In genomic region chr13:105904034-105904742, GRCh38 we compare ENCODE assay signal across 27 cellular contexts.
A peak's percentile ranks its signal among the peaks of the same experiment; 100 is the strongest.
DNase-seq lines count a peak whose midpoint lies in the region; ATAC-seq, FAIRE-seq and TF ChIP-seq lines count a peak whose summit lies in the region.
"Had no signal": no experiment of that assay in that cellular context is flagged by ENCODE, and none has a peak within 500 bp of the region (broad histone marks: within the 10 kb centered on the region; RNA-seq: fewer than 3 reads in every experiment).

No MANE protein-coding gene starts in this region.

- H3K36me3 Mint-ChIP-seq in progenitor cell of endocrine pancreas (ENCODE audit: insufficient read depth) = no peaks in the 10 kb centered on the region
- H3K36me3 Mint-ChIP-seq in activated T-cell treated with anti-CD3 and anti-CD28 coated beads, Interleukin-2, amount 50 U/mL, for 24 hours (ENCODE audit: low read depth) = no peaks in the 10 kb centered on the region
- H3K36me3 Mint-ChIP-seq: CD4-positive, alpha-beta memory T cell had no signal

- H3K4me1 Mint-ChIP-seq in progenitor cell of endocrine pancreas (ENCODE audit: low read depth) = peaks cover 4% of the 10 kb centered on the region
- peaks cover 14% of the 10 kb centered on the region for H3K4me1 Mint-ChIP-seq in activated T-cell treated with anti-CD3 and anti-CD28 coated beads, Interleukin-2, amount 50 U/mL, for 24 hours (ENCODE audit: low read depth)

- no peaks in the 10 kb centered on the region for H3K9me3 ChIP-seq in keratinocyte (ENCODE audit: control insufficient read depth, low read depth, low read length)
- H3K9me3 ChIP-seq: A549; BLaER1 treated with 17β-estradiol and CSF1 and Interleukin-3, amounts not matched to agents 10 nM and 100 nM; Peyer's patch had no signal

- no peaks in the 10 kb centered on the region for H4K20me1 ChIP-seq in keratinocyte (ENCODE audit: control insufficient read depth, extremely low read depth, insufficient read depth, low read length)

- H3K27ac ChIP-seq in VCaP = peak overlapping the region; percentile 76
- no peak overlapping the region for H3K27ac ChIP-seq in keratinocyte (ENCODE audit: control insufficient read depth, insufficient read depth, low read length)
- H3K27ac ChIP-seq: A549; BLaER1 treated with 17β-estradiol and CSF1 and Interleukin-3, amounts not matched to agents 10 nM and 100 nM; KMS-11; Peyer's patch had no signal

- TF ChIP-seq POLR2A in H54 (IDR thresholded peaks at IDR 0.05; ENCODE audit: low read depth, low read length) = no peak

- DNase-seq in H54 (ENCODE audit: insufficient read length, low spot score) (no peak), keratinocyte (ENCODE audit: low read depth, low spot score) (no peak), progenitor cell of endocrine pancreas (ENCODE audit: low spot score, unreplicated experiment) (no peak), activated T-cell treated with anti-CD3 and anti-CD28 coated beads for 4 hours (no peak), ecto neural progenitor cell (ENCODE audit: low spot score) (no peak)
- DNase-seq in activated T-cell treated with anti-CD3 and anti-CD28 coated beads, Interleukin-2, amount 50 U/mL, for 24 hours = no peak
- DNase-seq: AML-193; CD4-positive, alpha-beta memory T cell; COR-L47; DMS53; GDM1; GOT3; HCEC 1CT; NCI-H1092; NCI-H1436; NCI-H187 treated with DMSO at 0.1 percent for 48 hours; NCI-H2171 treated with DMSO at 0.1 percent for 48 hours; NCI-H524; Peyer's patch; SHP77 treated with DMSO at 0.1 percent for 48 hours had no signal

- H3K9me1 ChIP-seq in keratinocyte (ENCODE audit: control insufficient read depth, extremely low read depth, insufficient read depth, low read length) = no peaks in the 10 kb centered on the region

- H3K4me1 ChIP-seq in keratinocyte (ENCODE audit: control insufficient read depth, extremely low read depth, insufficient read depth, low read length) = no peaks in the 10 kb centered on the region
- H3K4me1 ChIP-seq: A549, Peyer's patch had no signal

- no peaks in the 10 kb centered on the region for H3K9me3 Mint-ChIP-seq in progenitor cell of endocrine pancreas (ENCODE audit: low read depth)
- no peaks in the 10 kb centered on the region for H3K9me3 Mint-ChIP-seq in activated T-cell treated with anti-CD3 and anti-CD28 coated beads, Interleukin-2, amount 50 U/mL, for 24 hours
- H3K9me3 Mint-ChIP-seq: CD4-positive, alpha-beta memory T cell had no signal

- H3K4me2 ChIP-seq in keratinocyte (ENCODE audit: control insufficient read depth, extremely low read depth, insufficient read depth, low read depth, low read length) = no peak overlapping the region
- H3K4me2 ChIP-seq: A549; BLaER1 treated with 17β-estradiol and CSF1 and Interleukin-3, amounts not matched to agents 10 nM and 100 nM; KMS-11 had no signal

- peak overlapping the region; percentile 41 for H2AFZ ChIP-seq in keratinocyte (ENCODE audit: control insufficient read depth, low read length)

- no peaks in the 10 kb centered on the region for H3K79me2 ChIP-seq in keratinocyte (ENCODE audit: control insufficient read depth, insufficient read depth, low read length)

- H3K36me3 ChIP-seq in keratinocyte (ENCODE audit: control insufficient read depth in 2 of 2, extremely low read depth in 1 of 2, insufficient read depth in 2 of 2, low read length in 2 of 2) = no peaks in the 10 kb centered on the region
- H3K36me3 ChIP-seq: BLaER1 treated with 17β-estradiol and CSF1 and Interleukin-3, amounts not matched to agents 10 nM and 100 nM; Peyer's patch had no signal

- TF ChIP-seq CTCF in VCaP (conservative IDR thresholded peaks at IDR 0.05) (no peak), keratinocyte (optimal IDR thresholded peaks at IDR 0.05 in 1 of 3, IDR thresholded peaks at IDR 0.05 in 1 of 3, conservative IDR thresholded peaks at IDR 0.05 in 1 of 3; ENCODE audit: extremely low read depth in 1 of 3, insufficient read depth in 2 of 3, low read length in 3 of 3) (no peak), progenitor cell of endocrine pancreas (IDR thresholded peaks at IDR 0.05; ENCODE audit: unreplicated experiment) (no peak)

- dilution Hi-C loops in keratinocyte (cut with MboI; ENCODE audit: extremely low pct_ligation_motif_present, low sequenced_read_pairs) = no loop called here

- ATAC-seq in GM21367 (IDR thresholded peaks at IDR 0.05; ENCODE audit: unreplicated experiment) = no peak
- ATAC-seq: A549 had no signal

- FAIRE-seq in H54 (lab: Jason Lieb, UNC) (peak; percentile 53), keratinocyte (lab: Jason Lieb, UNC) (peak; percentile 32)
- FAIRE-seq: A549, GM12891 had no signal

- no peak overlapping the region for H3K4me3 Mint-ChIP-seq in progenitor cell of endocrine pancreas (ENCODE audit: low read depth)
- no peak overlapping the region for H3K4me3 Mint-ChIP-seq in activated T-cell treated with anti-CD3 and anti-CD28 coated beads, Interleukin-2, amount 50 U/mL, for 24 hours
- H3K4me3 Mint-ChIP-seq: CD4-positive, alpha-beta memory T cell; IgD-negative memory B cell had no signal

- peak overlapping the region; percentile 9 for H3K27ac Mint-ChIP-seq in progenitor cell of endocrine pancreas
- H3K27ac Mint-ChIP-seq in activated T-cell treated with anti-CD3 and anti-CD28 coated beads, Interleukin-2, amount 50 U/mL, for 24 hours = no peak overlapping the region
- H3K27ac Mint-ChIP-seq: CD4-positive, alpha-beta memory T cell; IgD-negative memory B cell had no signal

- no peak overlapping the region for H3K9ac ChIP-seq in keratinocyte (ENCODE audit: control insufficient read depth, extremely low read depth, insufficient read depth, low read length)
- H3K9ac ChIP-seq: BLaER1 treated with 17β-estradiol and CSF1 and Interleukin-3, amounts not matched to agents 10 nM and 100 nM; KMS-11 had no signal

- H3K27me3 Mint-ChIP-seq in progenitor cell of endocrine pancreas = no peaks in the 10 kb centered on the region
- peaks cover 7% of the 10 kb centered on the region for H3K27me3 Mint-ChIP-seq in activated T-cell treated with anti-CD3 and anti-CD28 coated beads, Interleukin-2, amount 50 U/mL, for 24 hours
- H3K27me3 Mint-ChIP-seq: CD4-positive, alpha-beta memory T cell; IgD-negative memory B cell had no signal

- H3K27me3 ChIP-seq in keratinocyte (ENCODE audit: control insufficient read depth, extremely low read depth, insufficient read depth, low read length) = no peaks in the 10 kb centered on the region
- H3K27me3 ChIP-seq: Peyer's patch had no signal

- no peak overlapping the region for H3K4me3 ChIP-seq in keratinocyte (ENCODE audit: control insufficient read depth in 2 of 3, extremely low read depth in 1 of 3, insufficient read depth in 2 of 3, low read depth in 1 of 3, low read length in 3 of 3)
- H3K4me3 ChIP-seq: A549; BLaER1 treated with 17β-estradiol and CSF1 and Interleukin-3, amounts not matched to agents 10 nM and 100 nM; Peyer's patch had no signal
